In the genomic region with DNA sequence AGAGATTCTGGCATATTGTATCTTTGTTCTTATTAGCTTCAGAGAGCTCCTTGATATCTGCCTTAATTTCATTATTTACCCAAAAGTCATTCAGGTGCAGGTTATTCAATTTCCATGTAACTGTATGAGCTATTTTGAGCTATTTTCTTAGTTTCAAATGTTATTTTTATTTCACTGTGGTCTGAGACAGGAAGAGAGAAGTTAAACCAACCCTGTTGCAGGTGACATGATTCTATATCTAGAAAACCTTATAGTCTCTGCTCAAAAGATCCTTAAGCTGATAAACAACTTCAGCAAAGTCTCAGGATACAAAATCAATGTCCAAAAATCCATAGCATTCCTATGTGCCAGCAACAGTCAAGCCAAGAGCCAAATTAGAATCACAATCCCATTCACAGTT, we compare ENCODE assay signal across 12 cellular contexts.
DNase-seq lines count a peak whose midpoint lies in the region; ATAC-seq lines count a peak whose summit lies in the region.
"Had no signal": no experiment of that assay in that cellular context is flagged by ENCODE, and none has a peak within 500 bp of the region (broad histone marks: within the 10 kb centered on the region; RNA-seq: fewer than 3 reads in every experiment).

No MANE protein-coding gene starts in this region.

- H3K9me3 Mint-ChIP-seq in naive B cell: peaks cover 1 to 20% (median 7%) of the 10 kb centered on the region in 7 donors

- ATAC-seq in GM19035 (IDR thresholded peaks at IDR 0.05; ENCODE audit: unreplicated experiment): peak; percentile 76
- ATAC-seq in HG02571 (IDR thresholded peaks at IDR 0.05; ENCODE audit: unreplicated experiment): peak; percentile 85
- peak; percentile 92 for ATAC-seq in HG03175 (IDR thresholded peaks at IDR 0.05; ENCODE audit: unreplicated experiment)
- ATAC-seq in naive B cell (ENCODE audit: low read depth in 2 of 2): peak in 1 of 2 donors; percentile 41
- ATAC-seq: heart right ventricle had no signal

- H3K27me3 Mint-ChIP-seq in naive B cell: no peaks in the 10 kb centered on the region

- peaks cover 0 to 4% of the 10 kb centered on the region in 2 donors for H3K36me3 Mint-ChIP-seq in naive B cell

- peak overlapping the region; percentile 6 to 91 (median 84) for H3K27ac Mint-ChIP-seq in naive B cell

- H3K4me3 Mint-ChIP-seq in naive B cell: peak overlapping the region; percentile 1 to 83 (median 68)

- peaks cover 43 to 54% (median 44%) of the 10 kb centered on the region in 3 donors for H3K4me1 Mint-ChIP-seq in naive B cell

- DNase-seq in naive B cell (no peak), kidney tubule cell (ENCODE audit: low spot score) (no peak), SK-N-DZ (ENCODE audit: low spot score) (no peak), activated T-cell treated with anti-CD3 and anti-CD28 coated beads for 4 hours (no peak)
- DNase-seq: activated CD8-positive, alpha-beta memory T cell treated with anti-CD3 and anti-CD28 coated beads, Interleukin-2, amount 50 U/mL, for 48 hours; Calu3; effector CD4-positive, alpha-beta T cell; heart right ventricle; stimulated activated CD4-positive, alpha-beta T cell treated with anti-CD3 and anti-CD28 coated beads, Interleukin-4, amount 100 ng/mL, for 4 hours had no signal
